18 cellular contexts compared by ENCODE assay signal in the genomic region with DNA sequence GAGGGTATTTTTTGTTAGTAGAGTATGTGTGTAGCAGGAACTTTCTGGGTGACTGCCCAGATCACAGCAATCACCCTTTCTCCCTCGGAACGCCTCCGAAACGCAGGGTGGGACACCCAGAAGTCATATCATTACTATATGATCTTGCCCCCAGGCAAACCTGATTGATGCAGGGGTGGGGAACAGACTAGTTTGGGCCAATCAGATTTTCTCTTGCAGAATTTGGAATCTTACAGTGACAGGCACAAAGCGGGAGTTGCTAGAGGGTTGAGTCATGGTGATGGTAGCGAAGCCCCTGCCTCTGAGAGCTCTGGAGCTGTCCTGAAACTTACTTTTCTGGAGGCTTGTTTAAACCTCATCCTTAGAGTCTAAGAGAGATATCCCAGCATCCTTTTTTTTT.
"Had no signal": no experiment of that assay in that cellular context is flagged by ENCODE, and none has a peak within 500 bp of the region (broad histone marks: within the 10 kb centered on the region; RNA-seq: fewer than 3 reads in every experiment).

No MANE protein-coding gene starts in this region.

- H3K27ac Mint-ChIP-seq: effector memory CD8-positive, alpha-beta T cell; immature natural killer cell; natural killer cell treated with Interleukin-12 subunit alpha and Interleukin-12 subunit beta and Interleukin-15 and Interleukin-18, amount 100 ng/mL, for 72 hours; stimulated activated effector memory CD8-positive, alpha-beta T cell treated with anti-CD3 and anti-CD28 coated beads, Interleukin-12 subunit alpha, Interleukin-12 subunit beta, amount 100 ng/mL, for 72 hours had no signal

- H3K27me3 ChIP-seq: esophagus squamous epithelium, right atrium auricular region, tibial nerve, upper lobe of left lung had no signal

- H3K27me3 Mint-ChIP-seq: effector memory CD8-positive, alpha-beta T cell; natural killer cell treated with Interleukin-12 subunit alpha and Interleukin-12 subunit beta and Interleukin-15 and Interleukin-18, amount 100 ng/mL, for 72 hours had no signal

- H3K36me3 ChIP-seq: lower lobe of right lung, prostate gland, thoracic aorta had no signal

- H3K4me3 ChIP-seq: coronary artery, esophagus squamous epithelium, lower lobe of right lung, prostate gland, right atrium auricular region, thoracic aorta, tibial nerve, upper lobe of left lung had no signal

- H3K4me1 ChIP-seq: esophagus squamous epithelium, lower lobe of right lung, prostate gland, right atrium auricular region, tibial nerve, upper lobe of left lung had no signal

- DNase-seq: dermis blood vessel endothelial cell; effector memory CD8-positive, alpha-beta T cell; esophagus squamous epithelium; immature natural killer cell; left ventricle myocardium superior; lower lobe of right lung; stimulated activated CD4-positive, alpha-beta T cell treated with anti-CD3 and anti-CD28 coated beads, Interleukin-2, amount 100 ng/mL, for 24 hours; stimulated activated CD4-positive, alpha-beta T cell treated with anti-CD3 and anti-CD28 coated beads, Interleukin-4, amount 100 ng/mL, for 24 hours; stimulated activated naive CD4-positive, alpha-beta T cell treated with Interleukin-2 at 50 U/mL for 16 hours; upper lobe of left lung had no signal

- H3K9me3 Mint-ChIP-seq: effector memory CD8-positive, alpha-beta T cell; immature natural killer cell; natural killer cell treated with Interleukin-12 subunit alpha and Interleukin-12 subunit beta and Interleukin-15 and Interleukin-18, amount 100 ng/mL, for 72 hours; stimulated activated effector memory CD8-positive, alpha-beta T cell treated with anti-CD3 and anti-CD28 coated beads, Interleukin-12 subunit alpha, Interleukin-12 subunit beta, amount 100 ng/mL, for 72 hours had no signal

- H3K27ac ChIP-seq: coronary artery, esophagus squamous epithelium, lower lobe of right lung, prostate gland, right atrium auricular region, thoracic aorta, tibial nerve, upper lobe of left lung had no signal

- H3K9me3 ChIP-seq: esophagus squamous epithelium, lower lobe of right lung, prostate gland, right atrium auricular region, thoracic aorta, tibial nerve, upper lobe of left lung had no signal

- ATAC-seq: effector memory CD8-positive, alpha-beta T cell; left ventricle myocardium superior; lower lobe of right lung; natural killer cell treated with Interleukin-12 subunit alpha and Interleukin-12 subunit beta and Interleukin-15 and Interleukin-18, amount 100 ng/mL, for 72 hours; sciatic nerve; stimulated activated effector memory CD8-positive, alpha-beta T cell treated with anti-CD3 and anti-CD28 coated beads, Interleukin-12 subunit alpha, Interleukin-12 subunit beta, amount 100 ng/mL, for 72 hours had no signal

- H3K36me3 Mint-ChIP-seq: natural killer cell treated with Interleukin-12 subunit alpha and Interleukin-12 subunit beta and Interleukin-15 and Interleukin-18, amount 100 ng/mL, for 72 hours; stimulated activated effector memory CD8-positive, alpha-beta T cell treated with anti-CD3 and anti-CD28 coated beads, Interleukin-12 subunit alpha, Interleukin-12 subunit beta, amount 100 ng/mL, for 72 hours had no signal

- H3K4me3 Mint-ChIP-seq: effector memory CD8-positive, alpha-beta T cell; immature natural killer cell; natural killer cell treated with Interleukin-12 subunit alpha and Interleukin-12 subunit beta and Interleukin-15 and Interleukin-18, amount 100 ng/mL, for 72 hours; stimulated activated effector memory CD8-positive, alpha-beta T cell treated with anti-CD3 and anti-CD28 coated beads, Interleukin-12 subunit alpha, Interleukin-12 subunit beta, amount 100 ng/mL, for 72 hours had no signal

- H3K4me1 Mint-ChIP-seq: immature natural killer cell; stimulated activated effector memory CD8-positive, alpha-beta T cell treated with anti-CD3 and anti-CD28 coated beads, Interleukin-12 subunit alpha, Interleukin-12 subunit beta, amount 100 ng/mL, for 72 hours had no signal
